Comparison of ENCODE assay signal across 15 cellular contexts in genomic region chrX:937391-937790, GRCh38.
DNase-seq lines count a peak whose midpoint lies in the region; ATAC-seq and TF ChIP-seq lines count a peak whose summit lies in the region.
"Had no signal": no experiment of that assay in that cellular context is flagged by ENCODE, and none has a peak within 500 bp of the region (broad histone marks: within the 10 kb centered on the region; RNA-seq: fewer than 3 reads in every experiment).

No MANE protein-coding gene starts in this region.

- no peaks in the 10 kb centered on the region for H3K9me3 Mint-ChIP-seq in osteocyte (ENCODE audit: unreplicated experiment)
- H3K9me3 Mint-ChIP-seq: CD8-positive, alpha-beta T cell; IgD-negative memory B cell had no signal

- no peaks in the 10 kb centered on the region for H3F3A ChIP-seq in MM.1S (ENCODE audit: insufficient read depth, low read length)

- H4K20me1 ChIP-seq in MM.1S (ENCODE audit: insufficient read depth, low read length), result no peaks in the 10 kb centered on the region

- no peaks in the 10 kb centered on the region for H3K27me3 Mint-ChIP-seq in osteocyte (ENCODE audit: unreplicated experiment)

- H3K36me3 Mint-ChIP-seq in osteocyte (ENCODE audit: unreplicated experiment), result no peaks in the 10 kb centered on the region
- H3K36me3 Mint-ChIP-seq: CD14-positive monocyte; CD8-positive, alpha-beta T cell; IgD-negative memory B cell had no signal

- no peaks in the 10 kb centered on the region for H3K4me1 Mint-ChIP-seq in osteocyte (ENCODE audit: unreplicated experiment)
- H3K4me1 Mint-ChIP-seq: CD14-positive monocyte, IgD-negative memory B cell had no signal

- no peak for TF ChIP-seq CTCF in MM.1S (IDR thresholded peaks at IDR 0.05; ENCODE audit: low read length)
- TF ChIP-seq CTCF in osteocyte (IDR thresholded peaks at IDR 0.05), result no peak

- H3K27me3 ChIP-seq in MM.1S (replicated peaks; ENCODE audit: insufficient read depth, low read length), result no peaks in the 10 kb centered on the region
- H3K27me3 ChIP-seq: BE2C had no signal

- no peaks in the 10 kb centered on the region for H3K79me2 ChIP-seq in MM.1S (ENCODE audit: low read length)

- H2AFZ ChIP-seq in MM.1S (ENCODE audit: low read length), result peak overlapping the region; percentile 30; the same call in 1 of the 2 replicates
- H2AFZ ChIP-seq: GM23248 had no signal

- H3K9me3 ChIP-seq in MM.1S (replicated peaks; ENCODE audit: insufficient read depth, low read length), result no peaks in the 10 kb centered on the region
- H3K9me3 ChIP-seq: BE2C, Caco-2 had no signal

- DNase-seq in Daoy (ENCODE audit: low read depth) (peak; percentile 22), MM.1S (peak; percentile 11), mesenteric fat pad (ENCODE audit: low spot score) (peak; percentile 47), osteocyte (ENCODE audit: extremely low spot score, unreplicated experiment) (peak; percentile 60), NCI-H2029 treated with DMSO at 0.1 percent for 48 hours (lab: John Stamatoyannopoulos, UW) (no peak), OCI-M2 (lab: John Stamatoyannopoulos, UW; ENCODE audit: unreplicated experiment) (no peak)
- DNase-seq: BE2C, Caco-2, DND-41, GM23248 had no signal

- H3K4me3 ChIP-seq in MM.1S (ENCODE audit: low read length), result no peak overlapping the region
- H3K4me3 ChIP-seq: GM23248 had no signal

- no peak overlapping the region for H3K4me3 Mint-ChIP-seq in osteocyte (ENCODE audit: unreplicated experiment)
- H3K4me3 Mint-ChIP-seq: CD14-positive monocyte; CD8-positive, alpha-beta T cell; IgD-negative memory B cell had no signal

- no peaks in the 10 kb centered on the region for H3K9me2 ChIP-seq in MM.1S (replicated peaks; ENCODE audit: insufficient read depth, low read length)

- ATAC-seq in GM21619 (IDR thresholded peaks at IDR 0.05; ENCODE audit: unreplicated experiment), result no peak
- ATAC-seq: CD8-positive, alpha-beta T cell; HCT116 had no signal

- no peaks in the 10 kb centered on the region for H3K36me3 ChIP-seq in MM.1S (replicated peaks; ENCODE audit: insufficient read depth, low read length)
- H3K36me3 ChIP-seq: BE2C had no signal

- no peak overlapping the region for H3K27ac ChIP-seq in MM.1S (ENCODE audit: low read length)
- H3K27ac ChIP-seq: GM23248 had no signal

- H3K4me2 ChIP-seq in MM.1S (ENCODE audit: low read depth, low read length), result peak overlapping the region; percentile 4; the same call in 1 of the 2 replicates

- no peak overlapping the region for H3K9ac ChIP-seq in MM.1S (ENCODE audit: low read length)
- H3K9ac ChIP-seq: GM23248 had no signal

- no peak overlapping the region for H3K27ac Mint-ChIP-seq in osteocyte (ENCODE audit: unreplicated experiment)
- H3K27ac Mint-ChIP-seq: CD14-positive monocyte; CD8-positive, alpha-beta T cell had no signal

- no peaks in the 10 kb centered on the region for H3K4me1 ChIP-seq in MM.1S (ENCODE audit: low read length)
- H3K4me1 ChIP-seq: BE2C, Caco-2 had no signal

Comparison
In these comparisons a context has a peak if more than half of its experiments do, and no peak if none do; other contexts are left out.
1. DNase-seq: peak in Daoy (single experiment), MM.1S (single experiment), mesenteric fat pad (single experiment) and osteocyte (single experiment); none in NCI-H2029 treated with DMSO at 0.1 percent for 48 hours (single experiment) and OCI-M2 (single experiment).